Comparison of ENCODE assay signal across 8 cellular contexts in the genomic region with DNA sequence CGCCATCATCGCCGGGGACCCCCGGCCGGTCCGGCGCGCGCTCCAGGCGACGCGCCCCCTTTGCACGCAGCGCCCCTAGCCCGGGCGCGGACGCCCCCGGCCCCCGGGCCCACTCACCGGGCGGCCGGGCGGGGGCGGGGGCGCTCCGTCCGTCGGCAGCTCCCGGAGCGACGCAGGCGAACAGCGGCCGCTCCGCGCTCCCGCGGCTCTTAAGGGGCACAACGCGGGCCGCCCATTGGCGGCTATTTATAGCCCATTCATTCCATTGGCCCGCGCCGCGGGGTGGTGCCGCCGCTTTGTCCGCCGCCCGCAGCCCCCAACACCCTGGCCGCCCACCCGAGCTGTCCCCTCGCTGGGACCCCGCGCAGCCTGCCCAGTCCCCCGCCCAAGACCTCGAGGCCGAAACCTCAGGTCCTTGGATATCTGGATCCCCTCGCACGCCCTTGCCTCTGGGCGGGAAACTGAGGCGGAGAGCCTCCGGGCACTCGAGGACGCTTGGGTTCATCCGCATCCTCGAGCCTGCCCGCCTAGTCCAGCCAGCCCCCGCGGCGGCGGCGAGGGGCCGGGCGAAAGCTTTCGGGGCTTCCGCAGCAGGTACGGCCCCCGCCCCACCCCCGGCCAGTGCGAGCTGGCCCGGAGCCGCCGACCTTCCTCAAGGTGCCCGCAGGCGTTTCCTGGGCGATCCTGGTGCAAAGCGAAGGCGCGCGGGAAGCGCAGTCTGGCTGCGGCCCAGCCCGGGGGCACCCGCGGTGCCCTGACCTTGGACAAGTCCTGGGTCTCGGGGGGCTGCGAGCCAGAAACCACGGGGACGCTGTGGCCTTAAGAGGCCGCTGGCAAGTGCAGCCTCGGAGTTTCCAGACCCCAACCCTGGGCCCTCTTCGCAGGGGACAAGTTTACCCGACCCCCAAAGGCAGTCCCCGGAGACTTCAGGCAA. TPM values are rescaled to one million over a fixed set of nuclear protein-coding genes. Genes with fewer than 3 reads are reported as not detected.
A peak's percentile ranks its signal among the peaks of the same experiment; 100 is the strongest.
DNase-seq lines count a peak whose midpoint lies in the region; ATAC-seq and TF ChIP-seq lines count a peak whose summit lies in the region.

A gene (minus strand): TSS at position 182 of the 934 bp plus-strand sequence. CDS start 337 bp downstream, outside the sequence.

- H3K4me3 ChIP-seq in epithelial cell of proximal tubule (ENCODE audit: low read depth, low read length): peak within 1 kb of the TSS; percentile 72
- H3K4me3 ChIP-seq in upper lobe of right lung: peak within 1 kb of the TSS; percentile 69

- H3K27me3 ChIP-seq in upper lobe of right lung: no peaks in the 10 kb centered on the region

- H3K27me3 Mint-ChIP-seq in T-helper 2 cell treated with Interferon-gamma antibody and Interleukin-4, amounts not matched to agents 5 μg/mL and 100 μg/mL, for 36 hours (ENCODE audit: low read depth): peaks cover 18% of the 10 kb centered on the region

- DNase-seq in Daoy (ENCODE audit: low read depth) (peak; percentile 78), NCI-H1092 (lab: John Stamatoyannopoulos, UW) (peak; percentile 73), epithelial cell of proximal tubule (ENCODE audit: low read depth) (no peak), midbrain (lab: John Stamatoyannopoulos, UW) (peak; percentile 89), upper lobe of right lung (peak; percentile 86)
- DNase-seq in T-helper 2 cell treated with Interferon-gamma antibody and Interleukin-4, amounts not matched to agents 5 μg/mL and 100 μg/mL, for 36 hours (ENCODE audit: low spot score): peak; percentile 29
- DNase-seq in stimulated activated CD4-positive, alpha-beta T cell treated with anti-CD3 and anti-CD28 coated beads, Interleukin-4, amount 100 ng/mL, for 24 hours: no peak

- peak within 1 kb of the TSS; percentile 84 for H3K27ac ChIP-seq in upper lobe of right lung

- H3K36me3 Mint-ChIP-seq in T-helper 2 cell treated with Interferon-gamma antibody and Interleukin-4, amounts not matched to agents 5 μg/mL and 100 μg/mL, for 36 hours (ENCODE audit: low read depth): no peaks in the 10 kb centered on the region

- no peaks in the 10 kb centered on the region for H3K9me3 ChIP-seq in upper lobe of right lung

- H3K36me3 ChIP-seq in upper lobe of right lung: no peaks in the 10 kb centered on the region

- TF ChIP-seq CTCF in epithelial cell of proximal tubule (conservative IDR thresholded peaks at IDR 0.05; ENCODE audit: low read depth, low read length) (no peak), upper lobe of right lung (IDR thresholded peaks at IDR 0.05) (no peak)

- peaks cover 59% of the 10 kb centered on the region for H3K4me1 ChIP-seq in upper lobe of right lung

- H3K4me3 Mint-ChIP-seq in T-helper 2 cell treated with Interferon-gamma antibody and Interleukin-4, amounts not matched to agents 5 μg/mL and 100 μg/mL, for 36 hours: peak within 1 kb of the TSS; percentile 24

- intact Hi-C loops in upper lobe of right lung (cut with DNase I): no loop called here

- peak; percentile 27 for ATAC-seq in upper lobe of right lung
- no peak for ATAC-seq in HG03175 (IDR thresholded peaks at IDR 0.05; ENCODE audit: unreplicated experiment)

- H3K27ac Mint-ChIP-seq in T-helper 2 cell treated with Interferon-gamma antibody and Interleukin-4, amounts not matched to agents 5 μg/mL and 100 μg/mL, for 36 hours: no peak within 1 kb of the TSS

- no peaks in the 10 kb centered on the region for H3K9me3 Mint-ChIP-seq in T-helper 2 cell treated with Interferon-gamma antibody and Interleukin-4, amounts not matched to agents 5 μg/mL and 100 μg/mL, for 36 hours

- peaks cover 16% of the 10 kb centered on the region for H3K4me1 Mint-ChIP-seq in T-helper 2 cell treated with Interferon-gamma antibody and Interleukin-4, amounts not matched to agents 5 μg/mL and 100 μg/mL, for 36 hours (ENCODE audit: low read depth)

RNA-seq across cellular contexts. Expression of the gene that starts here (rescaled TPM):
- 24.7 and 28.1 TPM in 2 replicates for total RNA-seq in Daoy (2014; rRNA removed; shearing (Covaris generic))
- total RNA-seq in epithelial cell of proximal tubule: 492 and 789 TPM in 2 replicates
- total RNA-seq in upper lobe of right lung: 148 TPM

Comparison
In these comparisons a context has a peak if more than half of its experiments do, and no peak if none do; other contexts are left out.
1. DNase-seq: peak in Daoy (single experiment), NCI-H1092 (single experiment), T-helper 2 cell treated with Interferon-gamma antibody and Interleukin-4, amounts not matched to agents 5 μg/mL and 100 μg/mL, for 36 hours (single experiment), midbrain (single experiment) and upper lobe of right lung (single experiment); none in epithelial cell of proximal tubule (single experiment) and stimulated activated CD4-positive, alpha-beta T cell treated with anti-CD3 and anti-CD28 coated beads, Interleukin-4, amount 100 ng/mL, for 24 hours (single experiment).